In the genomic region with DNA sequence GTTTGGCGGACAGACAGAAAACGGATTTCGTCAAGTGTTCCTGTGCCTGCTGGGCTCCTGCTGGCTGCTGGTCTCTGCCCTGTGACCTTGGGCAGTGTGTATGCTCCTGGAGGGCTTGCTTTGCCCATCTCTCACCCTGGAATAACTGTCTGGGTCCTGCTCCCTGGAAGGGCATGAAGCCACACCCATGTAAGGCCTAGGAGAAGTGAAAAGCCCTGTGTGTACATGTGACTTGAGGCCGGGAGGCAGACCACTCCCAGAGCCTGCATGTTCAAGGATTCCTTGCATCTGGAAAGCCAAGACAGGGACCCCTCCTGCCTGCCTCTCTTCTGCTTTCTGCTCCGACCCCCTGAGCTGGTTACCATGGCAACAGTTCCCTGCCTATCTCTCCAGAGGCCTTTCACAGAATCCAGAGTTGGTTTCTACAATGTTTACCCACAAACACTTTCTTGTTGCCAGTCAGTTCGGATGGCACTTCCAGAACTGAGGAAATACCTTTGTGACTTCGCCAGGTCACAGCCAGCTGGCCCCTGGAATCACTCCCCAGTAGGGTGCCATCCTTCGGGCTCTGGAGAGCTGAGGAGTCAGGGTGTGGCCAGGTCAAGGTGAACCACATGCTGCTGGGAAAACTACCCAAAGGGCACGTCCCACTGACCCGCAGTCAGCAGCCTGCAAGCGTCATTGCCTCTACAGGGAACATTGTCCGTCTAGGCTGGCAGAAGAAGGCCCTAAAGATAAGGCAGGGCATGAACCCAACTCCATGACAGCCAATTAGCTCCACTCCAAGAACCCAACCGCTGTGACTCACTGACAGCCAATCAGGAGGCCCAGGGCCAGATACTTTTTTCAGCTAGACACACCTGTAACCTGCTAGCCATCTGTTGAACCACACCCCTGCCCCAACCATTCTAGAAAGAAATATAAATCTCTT, we compare ENCODE assay signal across 11 cellular contexts. TPM values are rescaled to one million over a fixed set of nuclear protein-coding genes. Genes with fewer than 3 reads are reported as not detected.
A peak's percentile ranks its signal among the peaks of the same experiment; 100 is the strongest.
DNase-seq lines count a peak whose midpoint lies in the region; ATAC-seq and TF ChIP-seq lines count a peak whose summit lies in the region.
"Had no signal": no experiment of that assay in that cellular context is flagged by ENCODE, and none has a peak within 500 bp of the region (broad histone marks: within the 10 kb centered on the region; RNA-seq: fewer than 3 reads in every experiment).

No MANE protein-coding gene starts in this region.

- CTCF ChIA-PET in MCF 10A (lab: Yijun Ruan, JAX): interaction anchor here (0.5 to 4.7 kb wide), 10 partner anchors 11 to 122 kb away, joined by 3 to 49 read pairs (median 4); no protein-coding TSS in a partner anchor
- CTCF ChIA-PET in activated naive CD4-positive, alpha-beta T cell treated with anti-CD3 and anti-CD28 coated beads, Interleukin-2, amount 10 ng/mL, durations not matched to agents 7 days and 5 days (lab: Charles Lee): no interaction called here

- no peaks in the 10 kb centered on the region for H3K9me3 ChIP-seq in lung (ENCODE audit: control insufficient read depth in 2 of 2, insufficient read depth in 1 of 2, low read length in 1 of 2)

- H3K4me3 Mint-ChIP-seq in MCF 10A (ENCODE audit: unreplicated experiment): no peak overlapping the region
- no peak overlapping the region for H3K4me3 Mint-ChIP-seq in activated naive CD4-positive, alpha-beta T cell treated with anti-CD3 and anti-CD28 coated beads, Interleukin-2, amount 10 ng/mL, durations not matched to agents 7 days and 5 days
- H3K4me3 Mint-ChIP-seq: CD14-positive monocyte had no signal

- H3K27ac Mint-ChIP-seq in MCF 10A (ENCODE audit: low read depth, unreplicated experiment): peak overlapping the region; percentile 39
- H3K27ac Mint-ChIP-seq in activated naive CD4-positive, alpha-beta T cell treated with anti-CD3 and anti-CD28 coated beads, Interleukin-2, amount 10 ng/mL, durations not matched to agents 7 days and 5 days: no peak overlapping the region
- H3K27ac Mint-ChIP-seq: CD14-positive monocyte had no signal

- H3K27me3 Mint-ChIP-seq in MCF 10A (ENCODE audit: insufficient read depth, unreplicated experiment): no peaks in the 10 kb centered on the region
- peaks cover 13% of the 10 kb centered on the region for H3K27me3 Mint-ChIP-seq in activated naive CD4-positive, alpha-beta T cell treated with anti-CD3 and anti-CD28 coated beads, Interleukin-2, amount 10 ng/mL, durations not matched to agents 7 days and 5 days

- intact Hi-C loops in MCF 10A (cut with micrococcal nuclease): no loop called here

- no peaks in the 10 kb centered on the region for H3K36me3 ChIP-seq in lung (ENCODE audit: control insufficient read depth in 2 of 2, insufficient read depth in 2 of 2, low read length in 2 of 2)

- no peak for ATAC-seq in lung (ENCODE audit: insufficient read depth, low FRiP score)

- no peak for TF ChIP-seq CTCF in MCF 10A (IDR thresholded peaks at IDR 0.05; ENCODE audit: unreplicated experiment)
- TF ChIP-seq CTCF in lung (IDR thresholded peaks at IDR 0.05; ENCODE audit: control extremely low read depth, extremely low read depth): no peak

- peaks cover 52% of the 10 kb centered on the region for H3K4me1 Mint-ChIP-seq in MCF 10A (ENCODE audit: insufficient read depth, unreplicated experiment)
- H3K4me1 Mint-ChIP-seq in activated naive CD4-positive, alpha-beta T cell treated with anti-CD3 and anti-CD28 coated beads, Interleukin-2, amount 10 ng/mL, durations not matched to agents 7 days and 5 days: no peaks in the 10 kb centered on the region
- H3K4me1 Mint-ChIP-seq: CD14-positive monocyte had no signal

- no peaks in the 10 kb centered on the region for H3K27me3 ChIP-seq in lung (ENCODE audit: control insufficient read depth, insufficient read depth)

- in situ Hi-C loops in ACHN (cut with HindIII; ENCODE audit: low pct_ligation_motif_present, low pct_unique_long_range_greater_than_20kb, low sequenced_read_pairs): no loop called here

- H3K36me3 Mint-ChIP-seq in MCF 10A (ENCODE audit: insufficient read depth, unreplicated experiment): no peaks in the 10 kb centered on the region
- no peaks in the 10 kb centered on the region for H3K36me3 Mint-ChIP-seq in activated naive CD4-positive, alpha-beta T cell treated with anti-CD3 and anti-CD28 coated beads, Interleukin-2, amount 10 ng/mL, durations not matched to agents 7 days and 5 days
- H3K36me3 Mint-ChIP-seq: CD14-positive monocyte had no signal

- H3K4me1 ChIP-seq in lung (ENCODE audit: control insufficient read depth in 2 of 2, insufficient read depth in 2 of 2, low read length in 2 of 2): peaks cover 2 to 7% of the 10 kb centered on the region in 2 donors

- H3K9me3 Mint-ChIP-seq in MCF 10A (ENCODE audit: unreplicated experiment): no peaks in the 10 kb centered on the region
- no peaks in the 10 kb centered on the region for H3K9me3 Mint-ChIP-seq in activated naive CD4-positive, alpha-beta T cell treated with anti-CD3 and anti-CD28 coated beads, Interleukin-2, amount 10 ng/mL, durations not matched to agents 7 days and 5 days

- POLR2A ChIA-PET in MCF 10A (lab: Yijun Ruan, JAX): interaction anchor here (0.6 to 2.8 kb wide), 13 partner anchors 8 to 125 kb away, joined by 3 to 13 read pairs (median 4); no protein-coding TSS in a partner anchor

- 61 to 81% methylated on average over 13 of the region's 13 CpGs for WGBS in lung, 2 donors

- BruUV-seq in MCF 10A (replicated peaks; lab: Mats Ljungman, UMichigan): no TSS peak

- DNase-seq in ACHN (peak; percentile 16), NCI-H1105 treated with DMSO at 0.1 percent for 48 hours (lab: John Stamatoyannopoulos, UW) (peak; percentile 69), MCF 10A (ENCODE audit: unreplicated experiment) (peak; percentile 91), lung (ENCODE audit: low spot score) (peak; percentile 42), CD1c-positive myeloid dendritic cell (ENCODE audit: extremely low spot score) (no peak), cortex of kidney (lab: John Stamatoyannopoulos, UW) (no peak), putamen (ENCODE audit: low spot score) (no peak)
- no peak for DNase-seq in activated naive CD4-positive, alpha-beta T cell treated with anti-CD3 and anti-CD28 coated beads, Interleukin-2, amount 10 ng/mL, durations not matched to agents 7 days and 5 days

- peak overlapping the region; percentile 79 to 94 for H3K27ac ChIP-seq in lung (ENCODE audit: low read depth in 1 of 2, low read length in 1 of 2)

- H3K4me3 ChIP-seq in lung: no peak overlapping the region
- H3K4me3 ChIP-seq: smooth muscle cell had no signal

RNA-seq across cellular contexts. Expression of a gene that starts 14.7 kb away (rescaled TPM):
- not detected in 2 replicates for total RNA-seq in MCF 10A (2022)
- under 1 TPM in 1 of 2 donors, not detected in 1; 0.09 TPM for total RNA-seq in lung
- under 1 TPM; 0.04 to 0.05 TPM for polyA plus RNA-seq in lung
- total RNA-seq: smooth muscle cell had no signal
- polyA plus RNA-seq: keratinocyte, smooth muscle cell had no signal

RNA-seq across cellular contexts. Expression of a gene that starts 36.5 kb away (rescaled TPM):
- total RNA-seq in MCF 10A (2022) (94.8 and 126 TPM in 2 replicates), lung (10 to 100 TPM; 27.8 to 82.0 TPM)
- polyA plus RNA-seq in lung: 10 to 100 TPM; 43.6 to 54.0 TPM

RNA-seq across cellular contexts. Expression of a gene that starts 52.3 kb away (rescaled TPM):
- total RNA-seq in MCF 10A (2022) (not detected in 2 replicates), lung (1 to 10 TPM; 4.5 to 6.9 TPM)
- polyA plus RNA-seq in lung: 10 to 100 TPM in 1 of 2 donors, 1 to 10 TPM in 1; 2.9 to 14.0 TPM
- total RNA-seq: smooth muscle cell had no signal
- polyA plus RNA-seq: smooth muscle cell had no signal

Comparison
In these comparisons a context has a peak if more than half of its experiments do, and no peak if none do; other contexts are left out.
1. DNase-seq: peak in ACHN (single experiment), NCI-H1105 treated with DMSO at 0.1 percent for 48 hours (single experiment), MCF 10A (single experiment) and lung (single experiment); none in activated naive CD4-positive, alpha-beta T cell treated with anti-CD3 and anti-CD28 coated beads, Interleukin-2, amount 10 ng/mL, durations not matched to agents 7 days and 5 days (single experiment), CD1c-positive myeloid dendritic cell (single experiment), cortex of kidney (single experiment) and putamen (single experiment).